In the genomic region with DNA sequence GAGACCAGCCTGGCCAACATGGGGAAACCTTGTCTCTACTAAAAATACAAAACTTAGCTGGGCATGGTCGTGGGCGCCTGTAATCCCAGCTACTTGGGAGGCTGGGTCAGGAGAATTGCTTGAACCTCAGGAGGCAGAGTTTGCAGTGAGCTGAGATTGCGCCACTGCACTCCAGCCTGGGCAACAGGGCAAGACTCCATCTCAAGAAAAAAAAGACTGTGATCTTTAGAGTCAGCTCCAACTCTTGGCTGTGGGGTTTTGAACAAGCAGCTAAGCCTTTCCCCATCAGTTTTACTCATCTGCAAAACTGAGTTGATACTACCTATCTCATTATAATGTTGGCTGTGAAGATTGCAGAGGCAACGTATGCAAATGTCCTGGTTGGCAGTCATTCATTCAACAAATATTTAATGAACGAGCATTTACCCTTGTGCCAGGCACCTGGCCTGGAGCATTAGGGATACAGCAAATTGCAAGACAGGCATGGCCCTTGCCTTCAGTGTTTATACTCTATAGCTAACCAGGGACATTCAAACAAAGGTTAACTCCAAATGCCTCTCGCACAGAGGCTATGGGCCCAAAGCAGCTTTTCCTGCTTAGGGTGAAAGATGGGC, we compare ENCODE assay signal across 1 cellular context.
TF ChIP-seq lines count a peak whose summit lies in the region.

No MANE protein-coding gene starts in this region.

TF ChIP-seq in WTC11, 78 proteins besides CTCF, POLR2A, EP300 and RAD21:
- TF ChIP-seq, protein P1, sequence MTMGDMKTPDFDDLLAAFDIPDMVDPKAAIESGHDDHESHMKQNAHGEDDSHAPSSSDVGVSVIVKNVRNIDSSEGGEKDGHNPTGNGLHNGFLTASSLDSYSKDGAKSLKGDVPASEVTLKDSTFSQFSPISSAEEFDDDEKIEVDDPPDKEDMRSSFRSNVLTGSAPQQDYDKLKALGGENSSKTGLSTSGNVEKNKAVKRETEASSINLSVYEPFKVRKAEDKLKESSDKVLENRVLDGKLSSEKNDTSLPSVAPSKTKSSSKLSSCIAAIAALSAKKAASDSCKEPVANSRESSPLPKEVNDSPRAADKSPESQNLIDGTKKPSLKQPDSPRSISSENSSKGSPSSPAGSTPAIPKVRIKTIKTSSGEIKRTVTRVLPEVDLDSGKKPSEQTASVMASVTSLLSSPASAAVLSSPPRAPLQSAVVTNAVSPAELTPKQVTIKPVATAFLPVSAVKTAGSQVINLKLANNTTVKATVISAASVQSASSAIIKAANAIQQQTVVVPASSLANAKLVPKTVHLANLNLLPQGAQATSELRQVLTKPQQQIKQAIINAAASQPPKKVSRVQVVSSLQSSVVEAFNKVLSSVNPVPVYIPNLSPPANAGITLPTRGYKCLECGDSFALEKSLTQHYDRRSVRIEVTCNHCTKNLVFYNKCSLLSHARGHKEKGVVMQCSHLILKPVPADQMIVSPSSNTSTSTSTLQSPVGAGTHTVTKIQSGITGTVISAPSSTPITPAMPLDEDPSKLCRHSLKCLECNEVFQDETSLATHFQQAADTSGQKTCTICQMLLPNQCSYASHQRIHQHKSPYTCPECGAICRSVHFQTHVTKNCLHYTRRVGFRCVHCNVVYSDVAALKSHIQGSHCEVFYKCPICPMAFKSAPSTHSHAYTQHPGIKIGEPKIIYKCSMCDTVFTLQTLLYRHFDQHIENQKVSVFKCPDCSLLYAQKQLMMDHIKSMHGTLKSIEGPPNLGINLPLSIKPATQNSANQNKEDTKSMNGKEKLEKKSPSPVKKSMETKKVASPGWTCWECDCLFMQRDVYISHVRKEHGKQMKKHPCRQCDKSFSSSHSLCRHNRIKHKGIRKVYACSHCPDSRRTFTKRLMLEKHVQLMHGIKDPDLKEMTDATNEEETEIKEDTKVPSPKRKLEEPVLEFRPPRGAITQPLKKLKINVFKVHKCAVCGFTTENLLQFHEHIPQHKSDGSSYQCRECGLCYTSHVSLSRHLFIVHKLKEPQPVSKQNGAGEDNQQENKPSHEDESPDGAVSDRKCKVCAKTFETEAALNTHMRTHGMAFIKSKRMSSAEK (CRISPR knock-in tag; IDR thresholded peaks at IDR 0.05; ENCODE audit: borderline replicate concordance): no peak
- TF ChIP-seq EMX1 (CRISPR knock-in tag; IDR thresholded peaks at IDR 0.05) (no peak), ZNF121 (CRISPR knock-in tag; IDR thresholded peaks at IDR 0.05) (peak; percentile 80)
